ENCODE assay signal across 8 cellular contexts in the genomic region with DNA sequence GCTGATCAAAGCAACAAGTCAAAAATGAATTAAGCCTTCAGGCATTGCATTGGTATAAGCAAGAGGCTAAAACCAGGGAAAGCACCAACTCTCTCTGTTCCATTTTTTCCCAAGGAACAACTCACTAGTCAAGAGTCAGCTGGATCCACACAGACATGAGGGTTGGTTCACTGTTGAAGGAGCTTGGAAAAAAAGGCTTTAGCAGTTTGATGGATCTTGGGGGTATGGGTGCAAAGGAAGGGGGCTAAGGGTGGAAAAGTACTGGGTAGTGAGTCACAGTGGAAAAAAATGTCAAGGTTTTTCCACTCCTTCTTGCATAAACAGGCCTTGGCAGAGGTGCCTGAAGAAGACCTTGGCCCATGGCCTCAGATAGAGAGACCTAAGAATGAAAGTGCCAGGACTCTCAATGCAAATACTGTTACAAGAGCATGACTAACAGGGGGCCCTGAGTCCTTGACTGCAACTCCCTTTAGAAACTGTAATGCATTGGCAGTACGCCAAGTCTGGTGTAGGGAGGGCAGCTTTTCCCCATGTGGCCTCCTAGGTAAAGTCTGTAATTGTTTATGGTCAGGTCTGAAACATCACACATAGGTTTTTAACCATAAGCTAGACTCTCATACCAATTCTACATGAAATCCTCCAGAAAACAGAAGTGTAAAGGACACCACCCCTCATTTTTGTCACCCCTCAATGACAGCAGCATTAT. TPM values are rescaled to one million over a fixed set of nuclear protein-coding genes. Genes with fewer than 3 reads are reported as not detected.
DNase-seq lines count a peak whose midpoint lies in the region; ATAC-seq and TF ChIP-seq lines count a peak whose summit lies in the region.

No MANE protein-coding gene starts in this region.

- no peaks in the 10 kb centered on the region for H4K20me1 ChIP-seq in hepatocyte (ENCODE audit: insufficient read depth, poor library complexity, severe bottlenecking)

- H3K27ac Mint-ChIP-seq in CD4-positive, alpha-beta memory T cell, result no peak overlapping the region

- no peaks in the 10 kb centered on the region for H3K27me3 Mint-ChIP-seq in CD4-positive, alpha-beta memory T cell

- CTCF ChIA-PET in CD4-positive, alpha-beta memory T cell (lab: Charles Lee; ENCODE audit: partially characterized antibody), result interaction anchor here (0.6 kb wide), 1 partner anchor 408 kb away, joined by 3 read pairs; no protein-coding TSS in a partner anchor

- no peaks in the 10 kb centered on the region for H3K9me2 ChIP-seq in hepatocyte (replicated peaks; ENCODE audit: insufficient read depth)

- peaks cover 3% of the 10 kb centered on the region for H3K79me2 ChIP-seq in hepatocyte

- H3K4me1 Mint-ChIP-seq in CD4-positive, alpha-beta memory T cell, result peaks cover 0 to 2% (median 0%) of the 10 kb centered on the region in 4 donors

- POLR2A ChIA-PET in CD4-positive, alpha-beta memory T cell (lab: Charles Lee; ENCODE audit: partially characterized antibody), result no interaction called here

- no peaks in the 10 kb centered on the region for H3K27me3 ChIP-seq in hepatocyte
- H3K27me3 ChIP-seq in CD4-positive, alpha-beta memory T cell (ENCODE audit: insufficient read depth, low read length), result no peaks in the 10 kb centered on the region

- no peak overlapping the region for H3K4me3 ChIP-seq in AG09309 (ENCODE audit: control insufficient read depth, low read depth, low read length)
- no peak overlapping the region for H3K4me3 ChIP-seq in hepatocyte
- no peak overlapping the region for H3K4me3 ChIP-seq in CD4-positive, alpha-beta memory T cell (ENCODE audit: low read length in 2 of 2)

- ATAC-seq in GM18907 (IDR thresholded peaks at IDR 0.05; ENCODE audit: unreplicated experiment) (peak; percentile 99), HG03045 (IDR thresholded peaks at IDR 0.05; ENCODE audit: unreplicated experiment) (peak; percentile 99)

- no peak overlapping the region for H3K4me3 Mint-ChIP-seq in CD4-positive, alpha-beta memory T cell

- peaks cover 4% of the 10 kb centered on the region for H3K36me3 ChIP-seq in hepatocyte (replicated peaks; ENCODE audit: insufficient read depth, low read depth)
- peaks cover 46% of the 10 kb centered on the region for H3K36me3 ChIP-seq in CD4-positive, alpha-beta memory T cell (ENCODE audit: insufficient read depth, low read length)

- peaks cover 22% of the 10 kb centered on the region for H3K4me1 ChIP-seq in hepatocyte (ENCODE audit: insufficient read depth)
- H3K4me1 ChIP-seq in CD4-positive, alpha-beta memory T cell (ENCODE audit: insufficient read depth, low read length), result no peaks in the 10 kb centered on the region

- H3K36me3 Mint-ChIP-seq in CD4-positive, alpha-beta memory T cell, result peaks cover 54 to 56% of the 10 kb centered on the region in 2 donors

- DNase-seq in AG09309 (ENCODE audit: low read depth) (peak; percentile 3), NCI-H2107 (lab: John Stamatoyannopoulos, UW) (peak; percentile 17), hepatocyte (ENCODE audit: low spot score) (peak; percentile 92), head of caudate nucleus (no peak)
- peak; percentile 14 for DNase-seq in activated CD8-positive, alpha-beta memory T cell treated with anti-CD3 and anti-CD28 coated beads, Interleukin-2, amount 50 U/mL, for 24 hours (ENCODE audit: extremely low read depth)
- DNase-seq in CD4-positive, alpha-beta memory T cell, result no peak

- H3K27ac ChIP-seq in hepatocyte, result peak overlapping the region; percentile 84
- H3K27ac ChIP-seq in CD4-positive, alpha-beta memory T cell (ENCODE audit: low read depth, low read length), result no peak overlapping the region

- no peak overlapping the region for H2AFZ ChIP-seq in hepatocyte

- peak overlapping the region; percentile 19 for H3K4me2 ChIP-seq in hepatocyte

- no peaks in the 10 kb centered on the region for H3K9me3 ChIP-seq in hepatocyte (ENCODE audit: low read depth)
- H3K9me3 ChIP-seq in CD4-positive, alpha-beta memory T cell (ENCODE audit: control insufficient read depth in 1 of 2, low read length in 2 of 2), result no peaks in the 10 kb centered on the region

- H3K9me3 Mint-ChIP-seq in CD4-positive, alpha-beta memory T cell, result no peaks in the 10 kb centered on the region

- TF ChIP-seq CTCF in AG09309 (IDR thresholded peaks at IDR 0.05; ENCODE audit: control insufficient read depth, insufficient read depth, low read depth, low read length, missing control alignments) (no peak), hepatocyte (IDR thresholded peaks at IDR 0.05; ENCODE audit: poor library complexity) (no peak)

- intact Hi-C loops in CD4-positive, alpha-beta memory T cell (cut with micrococcal nuclease), result loop anchor here (10.0 kb wide), 1 partner anchor 309 kb away; no protein-coding TSS in a partner anchor
- intact Hi-C loops in head of caudate nucleus (cut with DNase I), result no loop called here

- 76% methylated on average over 1 of the region's 1 CpG for WGBS in hepatocyte (ENCODE audit: low lambda C conversion rate, missing lambda C conversion rate)

RNA-seq across cellular contexts. Expression of gene ACTL7A, which starts 23.7 kb away (rescaled TPM):
- total RNA-seq in hepatocyte, result not detected in 2 replicates
- polyA plus RNA-seq in hepatocyte, result not detected in 2 replicates
- not detected for total RNA-seq in CD4-positive, alpha-beta memory T cell
- polyA plus RNA-seq in CD4-positive, alpha-beta memory T cell, result not detected

RNA-seq across cellular contexts. Expression of gene ACTL7B, which starts 30.0 kb away (rescaled TPM):
- total RNA-seq in hepatocyte, result not detected in 2 replicates
- polyA plus RNA-seq in hepatocyte, result not detected in 2 replicates
- total RNA-seq in CD4-positive, alpha-beta memory T cell, result under 1 TPM in 1 of 2 experiments, not detected in 1; 0.15 TPM
- not detected for polyA plus RNA-seq in CD4-positive, alpha-beta memory T cell

RNA-seq across cellular contexts. Expression of gene ELP1, which starts 48.1 kb away (rescaled TPM):
- total RNA-seq in hepatocyte, result 49.7 and 68.6 TPM in 2 replicates
- 20.9 and 34.8 TPM in 2 replicates for polyA plus RNA-seq in hepatocyte
- total RNA-seq in CD4-positive, alpha-beta memory T cell, result 10 to 100 TPM; 29.4 to 32.3 TPM
- polyA plus RNA-seq in CD4-positive, alpha-beta memory T cell, result 10 to 100 TPM; 21.2 to 21.3 TPM

RNA-seq across cellular contexts. Expression of gene ABITRAM, which starts 48.4 kb away (rescaled TPM):
- total RNA-seq in hepatocyte, result 13.7 and 16.4 TPM in 2 replicates
- 19.7 and 24.4 TPM in 2 replicates for polyA plus RNA-seq in hepatocyte
- total RNA-seq in CD4-positive, alpha-beta memory T cell, result 10 to 100 TPM in 1 of 2 experiments, 1 to 10 TPM in 1; 9.0 to 11.4 TPM
- 10 to 100 TPM; 15.8 to 27.0 TPM for polyA plus RNA-seq in CD4-positive, alpha-beta memory T cell

Comparison
In these comparisons a context has a peak if more than half of its experiments do, and no peak if none do; other contexts are left out.
1. DNase-seq: peak in AG09309 (single experiment), NCI-H2107 (single experiment), activated CD8-positive, alpha-beta memory T cell treated with anti-CD3 and anti-CD28 coated beads, Interleukin-2, amount 50 U/mL, for 24 hours (single experiment) and hepatocyte (single experiment); none in CD4-positive, alpha-beta memory T cell (0 of 5) and head of caudate nucleus (0 of 42).